ENCODE assay signal across 8 cellular contexts in the genomic region with DNA sequence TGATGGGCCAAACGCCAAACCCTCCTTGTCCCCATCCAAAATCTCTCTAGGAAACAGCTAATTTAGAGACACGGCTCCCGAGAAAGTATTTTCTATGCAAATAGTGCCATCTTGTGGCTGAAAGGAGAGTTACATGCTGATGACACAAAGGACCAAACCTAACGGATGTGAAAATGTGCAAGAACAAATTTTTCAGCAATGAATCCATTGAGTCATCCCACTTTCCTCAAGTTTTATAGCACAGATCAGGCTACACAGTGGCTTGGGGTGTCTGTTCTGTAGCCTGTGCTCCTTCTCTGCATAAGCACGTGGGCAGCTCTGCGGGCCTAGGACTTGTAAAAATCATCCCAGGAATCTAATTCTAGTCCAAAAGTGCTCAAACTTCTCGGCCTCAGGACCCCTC.
A peak's percentile ranks its signal among the peaks of the same experiment; 100 is the strongest.
DNase-seq lines count a peak whose midpoint lies in the region; ATAC-seq and TF ChIP-seq lines count a peak whose summit lies in the region.

No MANE protein-coding gene starts in this region.

- no peak overlapping the region for H3K4me3 Mint-ChIP-seq in natural killer cell

- no peaks in the 10 kb centered on the region for H3K36me3 ChIP-seq in esophagus squamous epithelium
- no peaks in the 10 kb centered on the region for H3K36me3 ChIP-seq in upper lobe of right lung

- H3K27me3 ChIP-seq in esophagus squamous epithelium (no peaks in the 10 kb centered on the region), upper lobe of right lung (no peaks in the 10 kb centered on the region)

- no peak overlapping the region for H3K27ac Mint-ChIP-seq in natural killer cell

- no peaks in the 10 kb centered on the region for H3K36me3 Mint-ChIP-seq in natural killer cell

- TF ChIP-seq CTCF in esophagus squamous epithelium (IDR thresholded peaks at IDR 0.05) (peak; percentile 85 to 91 (median 89)), natural killer cell (IDR thresholded peaks at IDR 0.05) (peak; percentile 81), upper lobe of right lung (IDR thresholded peaks at IDR 0.05) (peak; percentile 85)

- no peaks in the 10 kb centered on the region for H3K4me1 ChIP-seq in esophagus squamous epithelium
- no peaks in the 10 kb centered on the region for H3K4me1 ChIP-seq in upper lobe of right lung

- DNase-seq in NCI-H524 (lab: John Stamatoyannopoulos, UW) (peak; percentile 36 to 77), NCI-H524 treated with DMSO at 0.1 percent for 48 hours (lab: John Stamatoyannopoulos, UW) (no peak), HK-2 (ENCODE audit: unreplicated experiment) (peak; percentile 32), NCI-H82 (lab: John Stamatoyannopoulos, UW) (peak; percentile 87), esophagus squamous epithelium (lab: John Stamatoyannopoulos, UW) (no peak), natural killer cell (peak; percentile 26), upper lobe of right lung (no peak)
- peak; percentile 11 for DNase-seq in activated CD8-positive, alpha-beta memory T cell treated with anti-CD3 and anti-CD28 coated beads, Interleukin-2, amount 50 U/mL, for 1 hour (ENCODE audit: extremely low read depth)

- H3K4me3 ChIP-seq in esophagus squamous epithelium (no peak overlapping the region), upper lobe of right lung (no peak overlapping the region)

- peak; percentile 68 to 82 (median 82) for ATAC-seq in natural killer cell
- peak; percentile 84 for ATAC-seq in upper lobe of right lung

- no peaks in the 10 kb centered on the region for H3K9me3 Mint-ChIP-seq in natural killer cell

- intact Hi-C loops in esophagus squamous epithelium (cut with DNase I) (loop anchor here (5.0 kb wide), 2 partner anchors 302 to 487 kb away; no protein-coding TSS in a partner anchor), natural killer cell (cut with micrococcal nuclease) (loop anchor here (1.0 to 5.0 kb wide), 6 partner anchors 67 to 487 kb away; no protein-coding TSS in a partner anchor), upper lobe of right lung (cut with DNase I) (loop anchor here (5.0 to 10.0 kb wide), 2 partner anchors 224 to 487 kb away; no protein-coding TSS in a partner anchor)

- no peak overlapping the region for H3K27ac ChIP-seq in esophagus squamous epithelium
- no peak overlapping the region for H3K27ac ChIP-seq in upper lobe of right lung

- peaks cover 3 to 5% of the 10 kb centered on the region in 2 donors for H3K4me1 Mint-ChIP-seq in natural killer cell

- TF ChIP-seq POLR2A in esophagus squamous epithelium (IDR thresholded peaks at IDR 0.05), result no peak

- 18 to 26% methylated on average over 7 of the region's 7 CpGs for WGBS in esophagus squamous epithelium, 2 donors

- H3K27me3 Mint-ChIP-seq in natural killer cell (ENCODE audit: low read depth in 2 of 2), result no peaks in the 10 kb centered on the region

- H3K9me3 ChIP-seq in esophagus squamous epithelium (no peaks in the 10 kb centered on the region), upper lobe of right lung (no peaks in the 10 kb centered on the region)

Comparison
In these comparisons a context has a peak if more than half of its experiments do, and no peak if none do; other contexts are left out.
1. DNase-seq: peak in NCI-H524 (2 of 2), HK-2 (single experiment), NCI-H82 (single experiment), activated CD8-positive, alpha-beta memory T cell treated with anti-CD3 and anti-CD28 coated beads, Interleukin-2, amount 50 U/mL, for 1 hour (single experiment) and natural killer cell (single experiment); none in NCI-H524 treated with DMSO at 0.1 percent for 48 hours (single experiment), esophagus squamous epithelium (single experiment) and upper lobe of right lung (single experiment).
2. Peak in every context shown above with its lines, with median percentiles within 50 percentile points of each other: CTCF ChIP-seq.